ENCODE assay signal across 9 cellular contexts in genomic region chr17:41775394-41776226, GRCh38. TPM values are rescaled to one million over a fixed set of nuclear protein-coding genes. Genes with fewer than 3 reads are reported as not detected.
DNase-seq lines count a peak whose midpoint lies in the region; ATAC-seq and TF ChIP-seq lines count a peak whose summit lies in the region.
"Had no signal": no experiment of that assay in that cellular context is flagged by ENCODE, and none has a peak within 500 bp of the region (broad histone marks: within the 10 kb centered on the region; RNA-seq: fewer than 3 reads in every experiment).

No MANE protein-coding gene starts in this region.

- peak overlapping the region; percentile 60 for H3K4ac ChIP-seq in mesenchymal stem cell (ENCODE audit: low read depth in 1 of 2, low read length in 2 of 2)

- H3K4me3 ChIP-seq in Panc1 (ENCODE audit: low read depth in 2 of 2, low read length in 2 of 2), result no peak overlapping the region
- H3K4me3 ChIP-seq in epithelial cell of esophagus (ENCODE audit: low read length), result no peak overlapping the region
- H3K4me3 ChIP-seq in mesenchymal stem cell (ENCODE audit: insufficient read depth in 1 of 2, low read depth in 1 of 2, low read length in 2 of 2), result no peak overlapping the region
- peak overlapping the region; percentile 11 for H3K4me3 ChIP-seq in suprapubic skin
- H3K4me3 ChIP-seq: tibial artery had no signal

- peaks cover 10% of the 10 kb centered on the region for H3K79me1 ChIP-seq in mesenchymal stem cell (replicated peaks; ENCODE audit: low read length, poor library complexity, severe bottlenecking)

- H3K9me3 ChIP-seq in Panc1 (ENCODE audit: control insufficient read depth, insufficient read depth, low read depth, low read length), result no peaks in the 10 kb centered on the region
- H3K9me3 ChIP-seq in mesenchymal stem cell (ENCODE audit: control insufficient read depth, low read length), result no peaks in the 10 kb centered on the region
- H3K9me3 ChIP-seq in suprapubic skin, result no peaks in the 10 kb centered on the region
- H3K9me3 ChIP-seq: tibial artery had no signal

- in situ Hi-C loops in Panc1 (cut with HindIII; ENCODE audit: low pct_unique_long_range_greater_than_20kb, low sequenced_read_pairs), result no loop called here

- H3K18ac ChIP-seq in mesenchymal stem cell (ENCODE audit: low read depth in 1 of 2, low read length in 2 of 2), result peak overlapping the region; percentile 35 to 87

- peak overlapping the region; percentile 92 for H2AK5ac ChIP-seq in mesenchymal stem cell (ENCODE audit: low read length, severe bottlenecking)

- H4K91ac ChIP-seq in mesenchymal stem cell (ENCODE audit: low read length), result peak overlapping the region; percentile 57

- H3K14ac ChIP-seq in mesenchymal stem cell (ENCODE audit: low read length in 2 of 2), result peak overlapping the region in 1 of 2 experiments; percentile 66

- WGBS in mesenchymal stem cell, result 90% methylated on average over 12 of the region's 12 CpGs
- WGBS in suprapubic skin, result 39% methylated on average over 7 of the region's 12 CpGs

- DNase-seq in Panc1 (ENCODE audit: low read depth, low spot score) (no peak), epithelial cell of esophagus (ENCODE audit: low read depth) (peak; percentile 54), mesenchymal stem cell (no peak), suprapubic skin (ENCODE audit: low spot score in 2 of 2) (no peak), cerebellar cortex (ENCODE audit: low spot score) (no peak)
- DNase-seq: activated T-cell treated with anti-CD3 and anti-CD28 coated beads, Interleukin-2, amount 50 U/mL, for 1 hour; tibial artery had no signal

- TF ChIP-seq CTCF in Panc1 (IDR thresholded peaks at IDR 0.05) (no peak), epithelial cell of esophagus (IDR thresholded peaks at IDR 0.05; ENCODE audit: insufficient read depth, low read depth, low read length, missing control alignments) (no peak), suprapubic skin (IDR thresholded peaks at IDR 0.05) (no peak)

- no peak for TF ChIP-seq POLR2A in suprapubic skin (IDR thresholded peaks at IDR 0.05)

- no peak overlapping the region for H2BK15ac ChIP-seq in mesenchymal stem cell (ENCODE audit: low read depth, poor library complexity, severe bottlenecking)

- intact Hi-C loops in Panc1 (cut with micrococcal nuclease; ENCODE audit: unreplicated experiment), result no loop called here

- no peak overlapping the region for H3K4me2 ChIP-seq in mesenchymal stem cell (ENCODE audit: low read length, poor library complexity, severe bottlenecking)

- H3K27me3 ChIP-seq in Panc1 (ENCODE audit: control insufficient read depth, insufficient read depth, low read length) (no peaks in the 10 kb centered on the region), mesenchymal stem cell (ENCODE audit: control insufficient read depth in 1 of 2, insufficient read depth in 1 of 2, low read length in 2 of 2) (peaks cover 0 to 13% of the 10 kb centered on the region in 2 experiments), suprapubic skin (no peaks in the 10 kb centered on the region)
- H3K27me3 ChIP-seq: tibial artery had no signal

- H4K8ac ChIP-seq in mesenchymal stem cell (ENCODE audit: low read length), result peak overlapping the region; percentile 67

- no peak overlapping the region for H2BK120ac ChIP-seq in mesenchymal stem cell (ENCODE audit: low read depth, low read length)

- H2BK12ac ChIP-seq in mesenchymal stem cell (ENCODE audit: low read length in 2 of 2), result peak overlapping the region in 1 of 2 experiments; percentile 97

- H2BK5ac ChIP-seq in mesenchymal stem cell (ENCODE audit: low read depth, low read length, poor library complexity, severe bottlenecking), result peak overlapping the region; percentile 93

- POLR2A ChIA-PET in Panc1 (lab: Charles Lee), result no interaction called here

- H3K4me1 ChIP-seq in Panc1 (ENCODE audit: control insufficient read depth, insufficient read depth, low read length) (peaks cover 58% of the 10 kb centered on the region), mesenchymal stem cell (ENCODE audit: control insufficient read depth, insufficient read depth, low read depth, low read length) (peaks cover 70% of the 10 kb centered on the region), suprapubic skin (peaks cover 99% of the 10 kb centered on the region)

- no TSS peak for BruUV-seq in Panc1 (replicated peaks; lab: Mats Ljungman, UMichigan)

- H3K9ac ChIP-seq in mesenchymal stem cell (ENCODE audit: low read length), result no peak overlapping the region

- ATAC-seq in Panc1 (no peak), GM21367 (IDR thresholded peaks at IDR 0.05; ENCODE audit: unreplicated experiment) (no peak), GM18511 (IDR thresholded peaks at IDR 0.05; ENCODE audit: unreplicated experiment) (no peak)

- TF ChIP-seq EP300 in suprapubic skin (IDR thresholded peaks at IDR 0.05), result no peak

- no peak overlapping the region for H3K23ac ChIP-seq in mesenchymal stem cell (ENCODE audit: low read length in 2 of 2)

- H3K27ac ChIP-seq in Panc1 (ENCODE audit: low read length) (peak overlapping the region; percentile 67), mesenchymal stem cell (ENCODE audit: low read length, poor library complexity, severe bottlenecking) (peak overlapping the region; percentile 95), suprapubic skin (peak overlapping the region; percentile 83)
- H3K27ac ChIP-seq: tibial artery had no signal

- CTCF ChIA-PET in Panc1 (lab: Charles Lee), result interaction anchor here (0.5 kb wide), 1 partner anchor 88 kb away, joined by 5 read pairs; no protein-coding TSS in a partner anchor

- no peaks in the 10 kb centered on the region for H3K36me3 ChIP-seq in Panc1 (ENCODE audit: control insufficient read depth, insufficient read depth, low read length)
- H3K36me3 ChIP-seq in mesenchymal stem cell (ENCODE audit: control insufficient read depth in 1 of 2, insufficient read depth in 2 of 2, low read depth in 1 of 2, low read length in 2 of 2), result peaks cover 0 to 60% of the 10 kb centered on the region in 2 experiments
- H3K36me3 ChIP-seq in suprapubic skin, result peaks cover 35% of the 10 kb centered on the region

- no peak overlapping the region for H2AFZ ChIP-seq in mesenchymal stem cell (ENCODE audit: low read depth, low read length)

RNA-seq across cellular contexts. Expression of gene JUP, which starts 10.9 kb away (rescaled TPM):
- total RNA-seq in Panc1 (2021; ENCODE audit: unreplicated experiment), result 352 TPM
- polyA plus RNA-seq in Panc1 (2012; ENCODE audit: insufficient read length), result 528 TPM
- 146 TPM for polyA plus RNA-seq in mesenchymal stem cell (2013, experiment 1 of 2)
- polyA plus RNA-seq in mesenchymal stem cell (2013, experiment 2 of 2), result 140 TPM
- 1,000 to 10,000 TPM; 1,107 to 2,369 (median 1,992) TPM for total RNA-seq in suprapubic skin

RNA-seq across cellular contexts. Expression of gene P3H4, which starts 36.1 kb away (rescaled TPM):
- total RNA-seq in Panc1 (2021; ENCODE audit: unreplicated experiment), result 58.9 TPM
- polyA plus RNA-seq in Panc1 (2012; ENCODE audit: insufficient read length), result 110 TPM
- 63.6 TPM for polyA plus RNA-seq in mesenchymal stem cell (2013, experiment 1 of 2)
- 62.2 TPM for polyA plus RNA-seq in mesenchymal stem cell (2013, experiment 2 of 2)
- 10 to 100 TPM in 1 of 4 donors, 1 to 10 TPM in 3; 8.5 to 18.6 (median 9.2) TPM for total RNA-seq in suprapubic skin

RNA-seq across cellular contexts. Expression of gene FKBP10, which starts 37.2 kb away (rescaled TPM):
- 190 TPM for total RNA-seq in Panc1 (2021; ENCODE audit: unreplicated experiment)
- polyA plus RNA-seq in Panc1 (2012; ENCODE audit: insufficient read length), result 299 TPM
- 641 TPM for polyA plus RNA-seq in mesenchymal stem cell (2013, experiment 1 of 2)
- 626 TPM for polyA plus RNA-seq in mesenchymal stem cell (2013, experiment 2 of 2)
- total RNA-seq in suprapubic skin, result 10 to 100 TPM; 11.7 to 14.8 (median 12.4) TPM

RNA-seq across cellular contexts. Expression of gene HAP1, which starts 41.2 kb away (rescaled TPM):
- 11.6 TPM for total RNA-seq in Panc1 (2021; ENCODE audit: unreplicated experiment)
- 16.4 TPM for polyA plus RNA-seq in Panc1 (2012; ENCODE audit: insufficient read length)
- polyA plus RNA-seq in mesenchymal stem cell (2013, experiment 1 of 2), result 1.6 TPM
- polyA plus RNA-seq in mesenchymal stem cell (2013, experiment 2 of 2), result 1.5 TPM
- 1 to 10 TPM; 1.0 to 9.3 (median 1.2) TPM for total RNA-seq in suprapubic skin

Comparison
In these comparisons a context has a peak if more than half of its experiments do, and no peak if none do; other contexts are left out.
1. RNA of gene FKBP10, which starts 37.2 kb away (total RNA-seq): 190 TPM in Panc1 (single experiment); 11.7 to 14.8 TPM in suprapubic skin; every median in the first group is over 10 times any median in the second.
2. Peak in every context shown above with its lines, with median percentiles within 50 percentile points of each other: H3K27ac ChIP-seq.